In the genomic region with DNA sequence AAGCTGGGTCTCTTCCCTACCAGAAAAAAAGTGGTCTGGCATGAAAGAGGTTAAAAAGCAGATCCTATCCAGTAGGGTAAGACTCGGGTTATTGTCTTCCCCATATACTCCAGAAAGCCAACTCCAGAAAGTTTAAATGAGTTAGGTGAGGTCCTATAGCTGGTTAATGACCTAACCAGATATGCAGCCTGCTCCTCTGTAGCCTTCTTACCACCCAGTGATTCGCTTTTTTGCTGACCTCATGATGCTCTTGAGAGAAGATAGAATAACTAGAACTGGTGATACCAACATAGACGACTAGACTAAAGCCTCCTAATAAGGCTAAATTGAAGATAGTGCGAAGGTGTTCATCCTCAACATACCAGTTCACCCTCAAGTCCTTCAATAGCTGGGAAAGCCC, we compare ENCODE assay signal across 13 cellular contexts. TPM values are rescaled to one million over a fixed set of nuclear protein-coding genes. Genes with fewer than 3 reads are reported as not detected.
DNase-seq lines count a peak whose midpoint lies in the region; ATAC-seq and TF ChIP-seq lines count a peak whose summit lies in the region.
"Had no signal": no experiment of that assay in that cellular context is flagged by ENCODE, and none has a peak within 500 bp of the region (broad histone marks: within the 10 kb centered on the region; RNA-seq: fewer than 3 reads in every experiment).

No MANE protein-coding gene starts in this region.

- peaks cover 0 to 10% of the 10 kb centered on the region in 2 donors for H3K9me3 Mint-ChIP-seq in activated T-cell treated with anti-CD3 and anti-CD28 coated beads, Interleukin-2, amount 50 U/mL, for 72 hours
- H3K9me3 Mint-ChIP-seq in activated naive CD8-positive, alpha-beta T cell treated with anti-CD3 and anti-CD28 coated beads for 36 hours = peaks cover 22% of the 10 kb centered on the region

- peak overlapping the region; percentile 72 to 80 for H3K27ac ChIP-seq in lung (ENCODE audit: low read depth in 1 of 2, low read length in 1 of 2)
- H3K27ac ChIP-seq in thyroid gland = peak overlapping the region in 2 of 3 donors; percentile 52
- no peak overlapping the region for H3K27ac ChIP-seq in SJCRH30
- H3K27ac ChIP-seq: foreskin keratinocyte had no signal

- CTCF ChIA-PET in HEK293T (lab: Yijun Ruan, JAX) = interaction anchor here (0.6 to 0.9 kb wide), 2 partner anchors 26 to 30 kb away, joined by 3 read pairs; no protein-coding TSS in a partner anchor

- 47 to 60% methylated on average over 4 of the region's 4 CpGs for WGBS in lung, 2 donors
- 57 to 64% methylated on average over 4 of the region's 4 CpGs for WGBS in thyroid gland, 2 donors

- POLR2A ChIA-PET in HEK293T (lab: Yijun Ruan, JAX) = no interaction called here

- peaks cover 24 to 37% of the 10 kb centered on the region in 2 donors for H3K36me3 Mint-ChIP-seq in activated T-cell treated with anti-CD3 and anti-CD28 coated beads, Interleukin-2, amount 50 U/mL, for 72 hours (ENCODE audit: insufficient read depth in 2 of 2)
- H3K36me3 Mint-ChIP-seq in activated naive CD8-positive, alpha-beta T cell treated with anti-CD3 and anti-CD28 coated beads for 36 hours = peaks cover 45% of the 10 kb centered on the region

- H3K36me3 ChIP-seq in lung (ENCODE audit: control insufficient read depth in 2 of 2, insufficient read depth in 2 of 2, low read length in 2 of 2) (peaks cover 0 to 10% of the 10 kb centered on the region in 2 donors), thyroid gland (no peaks in the 10 kb centered on the region), SJCRH30 (no peaks in the 10 kb centered on the region)

- no peak for TF ChIP-seq CTCF in lung (IDR thresholded peaks at IDR 0.05; ENCODE audit: control extremely low read depth, extremely low read depth)
- no peak for TF ChIP-seq CTCF in thyroid gland (IDR thresholded peaks at IDR 0.05)

- H3K27me3 ChIP-seq in lung (ENCODE audit: control insufficient read depth, insufficient read depth) (no peaks in the 10 kb centered on the region), thyroid gland (no peaks in the 10 kb centered on the region), SJCRH30 (peaks cover 23% of the 10 kb centered on the region; the same call in 1 of the 2 replicates)
- H3K27me3 ChIP-seq: foreskin keratinocyte had no signal

- peaks cover 58% of the 10 kb centered on the region for H3K4me1 Mint-ChIP-seq in activated T-cell treated with anti-CD3 and anti-CD28 coated beads, Interleukin-2, amount 50 U/mL, for 72 hours (ENCODE audit: low read depth)
- peaks cover 35% of the 10 kb centered on the region for H3K4me1 Mint-ChIP-seq in activated naive CD8-positive, alpha-beta T cell treated with anti-CD3 and anti-CD28 coated beads for 36 hours

- H3K27me3 Mint-ChIP-seq in activated T-cell treated with anti-CD3 and anti-CD28 coated beads, Interleukin-2, amount 50 U/mL, for 72 hours (ENCODE audit: low read depth) = no peaks in the 10 kb centered on the region
- H3K27me3 Mint-ChIP-seq in activated naive CD8-positive, alpha-beta T cell treated with anti-CD3 and anti-CD28 coated beads for 36 hours = no peaks in the 10 kb centered on the region

- H3K4me3 Mint-ChIP-seq in activated T-cell treated with anti-CD3 and anti-CD28 coated beads, Interleukin-2, amount 50 U/mL, for 72 hours = peak overlapping the region; percentile 81 to 97
- H3K4me3 Mint-ChIP-seq in activated naive CD8-positive, alpha-beta T cell treated with anti-CD3 and anti-CD28 coated beads for 36 hours = peak overlapping the region; percentile 76

- H3K4me1 ChIP-seq in lung (ENCODE audit: control insufficient read depth in 2 of 2, insufficient read depth in 2 of 2, low read length in 2 of 2) = peaks cover 4 to 5% of the 10 kb centered on the region in 2 donors
- peaks cover 0 to 7% of the 10 kb centered on the region in 2 donors for H3K4me1 ChIP-seq in thyroid gland
- no peaks in the 10 kb centered on the region for H3K4me1 ChIP-seq in SJCRH30
- H3K4me1 ChIP-seq: foreskin keratinocyte had no signal

- H3K9me3 ChIP-seq in lung (ENCODE audit: control insufficient read depth in 2 of 2, insufficient read depth in 1 of 2, low read length in 1 of 2) = peaks cover 0 to 2% of the 10 kb centered on the region in 2 donors
- H3K9me3 ChIP-seq in thyroid gland = no peaks in the 10 kb centered on the region
- no peaks in the 10 kb centered on the region; the same call in 1 of the 2 replicates for H3K9me3 ChIP-seq in SJCRH30 (replicated peaks)

- no peak overlapping the region for H3K4me3 ChIP-seq in lung
- H3K4me3 ChIP-seq in thyroid gland (replicated peaks in 1 of 3) = no peak overlapping the region
- H3K4me3 ChIP-seq in SJCRH30 = no peak overlapping the region

- peak; percentile 35 to 37 for ATAC-seq in activated T-cell treated with anti-CD3 and anti-CD28 coated beads, Interleukin-2, amount 50 U/mL, for 72 hours (replicated peaks in 1 of 2)
- no peak for ATAC-seq in lung (ENCODE audit: insufficient read depth, low FRiP score)
- ATAC-seq in left lobe of liver = no peak
- ATAC-seq: foreskin keratinocyte, left colon had no signal

- no peak for DNase-seq in activated T-cell treated with anti-CD3 and anti-CD28 coated beads, Interleukin-2, amount 50 U/mL, for 72 hours
- no peak for DNase-seq in activated T-cell treated with anti-CD3 and anti-CD28 coated beads, Interleukin-2, amount 50 U/mL, for 1 hour
- no peak for DNase-seq in activated naive CD8-positive, alpha-beta T cell treated with anti-CD3 and anti-CD28 coated beads for 36 hours
- DNase-seq in lung (ENCODE audit: low spot score) = no peak
- no peak for DNase-seq in thyroid gland
- DNase-seq in SJCRH30 = no peak
- no peak for DNase-seq in HEK293T (ENCODE audit: extremely low spot score)
- no peak for DNase-seq in left lobe of liver (ENCODE audit: low spot score)
- DNase-seq: cerebellar nuclear complex, foreskin keratinocyte, left colon, NCI-H82, retina had no signal

- TF ChIP-seq POLR2A in thyroid gland (IDR thresholded peaks at IDR 0.05) = no peak

- H3K27ac Mint-ChIP-seq in activated T-cell treated with anti-CD3 and anti-CD28 coated beads, Interleukin-2, amount 50 U/mL, for 72 hours = peak overlapping the region; percentile 96
- peak overlapping the region; percentile 83 for H3K27ac Mint-ChIP-seq in activated naive CD8-positive, alpha-beta T cell treated with anti-CD3 and anti-CD28 coated beads for 36 hours

- intact Hi-C loops in thyroid gland (cut with DNase I) = no loop called here

TF ChIP-seq in HEK293T, 16 proteins besides CTCF, POLR2A, EP300 and RAD21:
- TF ChIP-seq NFRKB (IDR thresholded peaks at IDR 0.05) (no peak), FOXK2 (IDR thresholded peaks at IDR 0.05) (no peak), CTBP1 (IDR thresholded peaks at IDR 0.05; ENCODE audit: borderline replicate concordance) (no peak), ELF4 (IDR thresholded peaks at IDR 0.05) (no peak), ZNF384 (IDR thresholded peaks at IDR 0.05) (no peak), SUZ12 (IDR thresholded peaks at IDR 0.05) (no peak), FOXA1 (IDR thresholded peaks at IDR 0.05) (no peak), LEF1 (IDR thresholded peaks at IDR 0.05; ENCODE audit: borderline replicate concordance) (no peak)

RNA-seq across cellular contexts. Expression of gene GIMAP1, which starts 0.7 kb away (rescaled TPM):
- 1 to 10 TPM; 5.5 to 9.3 TPM for total RNA-seq in activated T-cell treated with anti-CD3 and anti-CD28 coated beads, Interleukin-2, amount 50 U/mL, for 72 hours
- 1 to 10 TPM; 6.1 to 6.2 TPM for total RNA-seq in activated naive CD8-positive, alpha-beta T cell treated with anti-CD3 and anti-CD28 coated beads for 36 hours
- total RNA-seq in lung (1 to 10 TPM; 4.6 to 9.5 TPM), thyroid gland (10 to 100 TPM in 2 of 4 donors, 1 to 10 TPM in 2; 6.7 to 23.6 (median 9.6) TPM), left lobe of liver (1.4 TPM)
- polyA plus RNA-seq in lung = 10 to 100 TPM in 1 of 2 donors, 1 to 10 TPM in 1; 5.7 to 10.0 TPM
- not detected in 2 replicates for total RNA-seq in SJCRH30 (2014; rRNA removed; shearing (Covaris generic))
- total RNA-seq: foreskin keratinocyte had no signal
- polyA plus RNA-seq: foreskin keratinocyte had no signal

RNA-seq across cellular contexts. Expression of gene GIMAP5, which starts 21.5 kb away (rescaled TPM):
- 10 to 100 TPM; 43.5 to 50.5 TPM for total RNA-seq in activated T-cell treated with anti-CD3 and anti-CD28 coated beads, Interleukin-2, amount 50 U/mL, for 72 hours
- total RNA-seq in activated naive CD8-positive, alpha-beta T cell treated with anti-CD3 and anti-CD28 coated beads for 36 hours = 10 to 100 TPM; 47.1 to 48.2 TPM
- 10 to 100 TPM; 24.8 to 27.3 TPM for total RNA-seq in lung
- polyA plus RNA-seq in lung = 10 to 100 TPM; 47.9 to 60.6 TPM
- total RNA-seq in thyroid gland = 10 to 100 TPM; 25.3 to 80.6 (median 39.0) TPM
- not detected in 2 replicates for total RNA-seq in SJCRH30 (2014; rRNA removed; shearing (Covaris generic))
- total RNA-seq in left lobe of liver = 3.7 TPM
- total RNA-seq: foreskin keratinocyte had no signal
- polyA plus RNA-seq: foreskin keratinocyte had no signal

RNA-seq across cellular contexts. Expression of gene GIMAP2, which starts 30.2 kb away (rescaled TPM):
- 10 to 100 TPM; 47.8 to 59.4 TPM for total RNA-seq in activated T-cell treated with anti-CD3 and anti-CD28 coated beads, Interleukin-2, amount 50 U/mL, for 72 hours
- total RNA-seq in activated naive CD8-positive, alpha-beta T cell treated with anti-CD3 and anti-CD28 coated beads for 36 hours = 10 to 100 TPM; 40.7 to 41.2 TPM
- total RNA-seq in lung (10 to 100 TPM; 14.1 to 24.9 TPM), thyroid gland (10 to 100 TPM in 2 of 4 donors, 1 to 10 TPM in 2; 6.7 to 32.4 (median 10.4) TPM), left lobe of liver (5.3 TPM)
- 10 to 100 TPM; 10.7 to 22.0 TPM for polyA plus RNA-seq in lung
- total RNA-seq in SJCRH30 (2014; rRNA removed; shearing (Covaris generic)) = not detected in 2 replicates

Comparison
In these comparisons a context has a peak if more than half of its experiments do, and no peak if none do; other contexts are left out.
1. ATAC-seq: peak in activated T-cell treated with anti-CD3 and anti-CD28 coated beads, Interleukin-2, amount 50 U/mL, for 72 hours (2 of 2); none in lung (single experiment) and left lobe of liver (single experiment).